ENCODE assay signal across 10 cellular contexts in genomic region chrX:80285131-80285773, GRCh38.
DNase-seq lines count a peak whose midpoint lies in the region; ATAC-seq and TF ChIP-seq lines count a peak whose summit lies in the region.
"Had no signal": no experiment of that assay in that cellular context is flagged by ENCODE, and none has a peak within 500 bp of the region (broad histone marks: within the 10 kb centered on the region; RNA-seq: fewer than 3 reads in every experiment).

No MANE protein-coding gene starts in this region.

- TF ChIP-seq CTCF in right lobe of liver (IDR thresholded peaks at IDR 0.05): peak; percentile 45 to 63 (median 52)

- TF ChIP-seq POLR2A in right lobe of liver (IDR thresholded peaks at IDR 0.05): no peak

- in situ Hi-C loops in HAP-1 (cut with MboI; ENCODE audit: low sequenced_read_pairs): no loop called here

- no peaks in the 10 kb centered on the region for H3K9me3 ChIP-seq in HAP-1
- no peaks in the 10 kb centered on the region for H3K9me3 ChIP-seq in SJCRH30 (replicated peaks)
- H3K9me3 ChIP-seq in right lobe of liver: no peaks in the 10 kb centered on the region
- H3K9me3 ChIP-seq: thoracic aorta had no signal

- H3K27ac Mint-ChIP-seq in naive thymus-derived CD8-positive, alpha-beta T cell: no peak overlapping the region

- DNase-seq in GM04504 (ENCODE audit: low read depth) (peak; percentile 3), HAP-1 (ENCODE audit: low spot score in 2 of 2) (peak; percentile 11 to 56), SJCRH30 (peak; percentile 10 to 45), right lobe of liver (no peak), putamen (ENCODE audit: low spot score) (no peak)
- DNase-seq in stimulated activated CD4-positive, alpha-beta T cell treated with anti-CD3 and anti-CD28 coated beads, Interleukin-2, amount 100 ng/mL, for 48 hours: no peak
- no peak for DNase-seq in activated T-cell treated with anti-CD3 and anti-CD28 coated beads, Interleukin-2, amount 50 U/mL, for 1 hour
- no peak for DNase-seq in naive thymus-derived CD8-positive, alpha-beta T cell

- POLR2A ChIA-PET in naive thymus-derived CD8-positive, alpha-beta T cell (lab: Charles Lee): no interaction called here

- H3K27ac ChIP-seq in SJCRH30 (no peak overlapping the region), right lobe of liver (no peak overlapping the region)
- H3K27ac ChIP-seq: SK-N-MC, thoracic aorta had no signal

- no peaks in the 10 kb centered on the region for H3K9me3 Mint-ChIP-seq in naive thymus-derived CD8-positive, alpha-beta T cell

- H3K4me1 ChIP-seq in HAP-1: no peaks in the 10 kb centered on the region
- no peaks in the 10 kb centered on the region for H3K4me1 ChIP-seq in SJCRH30
- H3K4me1 ChIP-seq in right lobe of liver: no peaks in the 10 kb centered on the region

- WGBS in right lobe of liver (ENCODE audit: insufficient coverage, low coverage, low lambda C conversion rate, missing lambda C conversion rate): 0% methylated on average over 1 of the region's 3 CpGs

- H3K4me3 Mint-ChIP-seq in naive thymus-derived CD8-positive, alpha-beta T cell: no peak overlapping the region

- peak in 3 of 4 donors; percentile 77 to 81 (median 81) for ATAC-seq in right lobe of liver
- no peak for ATAC-seq in naive thymus-derived CD8-positive, alpha-beta T cell

- intact Hi-C loops in right lobe of liver (cut with DNase I): no loop called here

- H3K4me3 ChIP-seq in HAP-1: no peak overlapping the region
- H3K4me3 ChIP-seq in SJCRH30: no peak overlapping the region
- no peak overlapping the region for H3K4me3 ChIP-seq in right lobe of liver
- H3K4me3 ChIP-seq: SK-N-MC, thoracic aorta had no signal

- H3K36me3 ChIP-seq in HAP-1 (replicated peaks) (no peaks in the 10 kb centered on the region), SJCRH30 (no peaks in the 10 kb centered on the region), right lobe of liver (no peaks in the 10 kb centered on the region)
- H3K36me3 ChIP-seq: thoracic aorta had no signal

- H3K4me1 Mint-ChIP-seq in naive thymus-derived CD8-positive, alpha-beta T cell: no peaks in the 10 kb centered on the region

- H3K36me3 Mint-ChIP-seq in naive thymus-derived CD8-positive, alpha-beta T cell: no peaks in the 10 kb centered on the region

- H3K27me3 ChIP-seq in HAP-1 (ENCODE audit: low read depth) (no peaks in the 10 kb centered on the region), SJCRH30 (no peaks in the 10 kb centered on the region), right lobe of liver (peaks cover 0 to 2% of the 10 kb centered on the region in 2 donors)

- peaks cover 0 to 3% (median 0%) of the 10 kb centered on the region in 5 donors for H3K27me3 Mint-ChIP-seq in naive thymus-derived CD8-positive, alpha-beta T cell

Comparison
In these comparisons a context has a peak if more than half of its experiments do, and no peak if none do; other contexts are left out.
1. DNase-seq: peak in GM04504 (single experiment), HAP-1 (2 of 2) and SJCRH30 (2 of 2); none in right lobe of liver (0 of 3), putamen (single experiment), stimulated activated CD4-positive, alpha-beta T cell treated with anti-CD3 and anti-CD28 coated beads, Interleukin-2, amount 100 ng/mL, for 48 hours (0 of 2), activated T-cell treated with anti-CD3 and anti-CD28 coated beads, Interleukin-2, amount 50 U/mL, for 1 hour (single experiment) and naive thymus-derived CD8-positive, alpha-beta T cell (0 of 10).
2. ATAC-seq: peak in right lobe of liver (3 of 4); none in naive thymus-derived CD8-positive, alpha-beta T cell (0 of 2).